In the genomic region with DNA sequence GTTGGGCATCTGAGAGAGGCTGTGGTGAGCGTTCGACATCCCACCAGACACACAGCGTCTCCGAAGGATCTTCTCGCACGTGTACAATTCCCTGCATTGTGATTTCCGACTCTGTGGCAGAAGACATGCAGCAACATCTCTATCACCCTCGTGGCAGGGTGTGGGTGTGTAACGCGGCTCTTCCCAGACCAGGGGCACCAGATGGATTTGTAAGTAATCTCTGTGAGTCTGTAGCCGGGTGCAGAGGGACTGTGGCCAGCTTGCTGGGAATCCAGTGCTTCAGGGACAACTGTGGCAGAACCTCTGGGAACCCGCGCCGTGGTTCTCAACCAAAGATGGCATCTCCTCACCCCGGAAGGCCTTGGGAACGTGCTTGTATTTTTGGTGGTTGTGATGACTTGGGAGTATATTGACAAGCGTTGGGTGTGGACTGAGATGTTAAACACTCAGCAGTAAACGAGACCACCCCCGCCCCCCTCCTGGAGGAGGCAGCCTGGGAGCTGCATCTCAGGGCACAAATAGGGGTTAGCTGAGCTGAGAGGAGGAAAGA, we compare ENCODE assay signal across 18 cellular contexts. TPM values are rescaled to one million over a fixed set of nuclear protein-coding genes. Genes with fewer than 3 reads are reported as not detected.
DNase-seq lines count a peak whose midpoint lies in the region; ATAC-seq and TF ChIP-seq lines count a peak whose summit lies in the region.
"Had no signal": no experiment of that assay in that cellular context is flagged by ENCODE, and none has a peak within 500 bp of the region (broad histone marks: within the 10 kb centered on the region; RNA-seq: fewer than 3 reads in every experiment).

No MANE protein-coding gene starts in this region.

- no peak overlapping the region for H3K27ac Mint-ChIP-seq in activated CD8-positive, alpha-beta memory T cell treated with anti-CD3 and anti-CD28 coated beads, Interleukin-2, amount 10 ng/mL, durations not matched to agents 7 days and 5 days

- H3K4me3 ChIP-seq in WERI-Rb-1 (ENCODE audit: low read depth, low read length), result peak overlapping the region; percentile 36
- no peak overlapping the region for H3K4me3 ChIP-seq in neuronal stem cell (ENCODE audit: low read length in 2 of 2)
- H3K4me3 ChIP-seq: Peyer's patch had no signal

- H2AFZ ChIP-seq in neuronal stem cell (ENCODE audit: low read length), result no peak overlapping the region

- H3K14ac ChIP-seq in neuronal stem cell (ENCODE audit: low read length), result no peak overlapping the region

- H3K27me3 ChIP-seq in WERI-Rb-1 (ENCODE audit: insufficient read depth, low read depth, severe bottlenecking) (no peaks in the 10 kb centered on the region), neuronal stem cell (ENCODE audit: control insufficient read depth in 3 of 3, insufficient read depth in 3 of 3, low read depth in 1 of 3, low read length in 3 of 3) (peaks cover 0 to 15% (median 0%) of the 10 kb centered on the region in 3 experiments)
- H3K27me3 ChIP-seq: Peyer's patch had no signal

- peak overlapping the region; percentile 24 for H3K4ac ChIP-seq in neuronal stem cell (ENCODE audit: low read length)

- H3K18ac ChIP-seq in neuronal stem cell (ENCODE audit: low read length), result no peak overlapping the region

- H3K79me1 ChIP-seq in neuronal stem cell (ENCODE audit: low read depth, low read length), result no peaks in the 10 kb centered on the region

- H3K4me1 Mint-ChIP-seq in activated CD8-positive, alpha-beta memory T cell treated with anti-CD3 and anti-CD28 coated beads, Interleukin-2, amount 10 ng/mL, durations not matched to agents 7 days and 5 days, result no peaks in the 10 kb centered on the region

- H2AK5ac ChIP-seq in neuronal stem cell (ENCODE audit: low read depth, low read length), result no peak overlapping the region

- no peak overlapping the region for H2BK12ac ChIP-seq in neuronal stem cell (ENCODE audit: low read length)

- intact Hi-C loops in left cardiac atrium (cut with DNase I), result no loop called here
- intact Hi-C loops in cardiac septum (cut with DNase I), result no loop called here

- H3K27me3 Mint-ChIP-seq in activated CD8-positive, alpha-beta memory T cell treated with anti-CD3 and anti-CD28 coated beads, Interleukin-2, amount 10 ng/mL, durations not matched to agents 7 days and 5 days, result peaks cover 32% of the 10 kb centered on the region

- no peak for ATAC-seq in left cardiac atrium
- ATAC-seq in activated CD8-positive, alpha-beta memory T cell treated with anti-CD3 and anti-CD28 coated beads, Interleukin-2, amount 10 ng/mL, durations not matched to agents 7 days and 5 days, result no peak

- H3K36me3 Mint-ChIP-seq in activated CD8-positive, alpha-beta memory T cell treated with anti-CD3 and anti-CD28 coated beads, Interleukin-2, amount 10 ng/mL, durations not matched to agents 7 days and 5 days, result no peaks in the 10 kb centered on the region

- H3K4me3 Mint-ChIP-seq in activated CD8-positive, alpha-beta memory T cell treated with anti-CD3 and anti-CD28 coated beads, Interleukin-2, amount 10 ng/mL, durations not matched to agents 7 days and 5 days, result no peak overlapping the region

- H3K9me3 Mint-ChIP-seq in activated CD8-positive, alpha-beta memory T cell treated with anti-CD3 and anti-CD28 coated beads, Interleukin-2, amount 10 ng/mL, durations not matched to agents 7 days and 5 days (ENCODE audit: low read depth), result no peaks in the 10 kb centered on the region

- no peak overlapping the region for H4K91ac ChIP-seq in neuronal stem cell (ENCODE audit: low read depth, low read length, poor library complexity)

- H3K23ac ChIP-seq in neuronal stem cell (ENCODE audit: low read depth, low read length, poor library complexity), result no peak overlapping the region

- TF ChIP-seq CTCF in WERI-Rb-1 (IDR thresholded peaks at IDR 0.05; ENCODE audit: low read depth, low read length), result no peak

- no peak overlapping the region for H3K4me2 ChIP-seq in neuronal stem cell (ENCODE audit: insufficient read depth, low read length, poor library complexity, severe bottlenecking)

- H4K8ac ChIP-seq in neuronal stem cell (ENCODE audit: low read depth, low read length), result no peak overlapping the region

- no peak overlapping the region for H2BK15ac ChIP-seq in neuronal stem cell (ENCODE audit: low read length)

- H3K9me3 ChIP-seq in WERI-Rb-1 (ENCODE audit: severe bottlenecking) (no peaks in the 10 kb centered on the region), neuronal stem cell (replicated peaks in 1 of 2; ENCODE audit: control insufficient read depth in 2 of 2, insufficient read depth in 1 of 2, low read depth in 1 of 2, low read length in 2 of 2) (peaks cover 0 to 3% of the 10 kb centered on the region in 2 donors)
- H3K9me3 ChIP-seq: Peyer's patch had no signal

- no peak overlapping the region for H2BK120ac ChIP-seq in neuronal stem cell (ENCODE audit: low read depth, low read length)

- H3K9ac ChIP-seq in neuronal stem cell (ENCODE audit: low read depth, low read length, poor library complexity), result no peak overlapping the region

- no CpG with 5 or more reads among the region's 19 CpGs for WGBS in neuronal stem cell (ENCODE audit: extremely low coverage in 2 of 2, insufficient read length in 2 of 2, insufficient replicate concordance in 1 of 2), 2 donors

- H3K27ac ChIP-seq in WERI-Rb-1 (no peak overlapping the region), neuronal stem cell (replicated peaks; ENCODE audit: low read length) (no peak overlapping the region)
- H3K27ac ChIP-seq: Peyer's patch had no signal

- H3K36me3 ChIP-seq in WERI-Rb-1 (no peaks in the 10 kb centered on the region), neuronal stem cell (replicated peaks in 1 of 2; ENCODE audit: control insufficient read depth in 2 of 2, insufficient read depth in 2 of 2, low read length in 2 of 2) (no peaks in the 10 kb centered on the region)
- H3K36me3 ChIP-seq: Peyer's patch had no signal

- CTCF ChIA-PET in activated CD8-positive, alpha-beta memory T cell treated with anti-CD3 and anti-CD28 coated beads, Interleukin-2, amount 10 ng/mL, durations not matched to agents 7 days and 5 days (lab: Charles Lee), result interaction anchor here (1.4 kb wide), 1 partner anchor 11 kb away, joined by 4 read pairs; no protein-coding TSS in a partner anchor

- no peak overlapping the region for H2BK5ac ChIP-seq in neuronal stem cell (ENCODE audit: low read length)

- DNase-seq in left cardiac atrium (peak; percentile 2), cardiac septum (ENCODE audit: low spot score) (no peak), WERI-Rb-1 (peak; percentile 71), neuronal stem cell (ENCODE audit: low spot score) (no peak), NCI-H510A treated with DMSO at 0.1 percent for 48 hours (lab: John Stamatoyannopoulos, UW) (no peak), T-helper 9 cell (no peak)
- DNase-seq in activated CD8-positive, alpha-beta memory T cell treated with anti-CD3 and anti-CD28 coated beads, Interleukin-2, amount 10 ng/mL, durations not matched to agents 7 days and 5 days, result no peak
- DNase-seq: C1 segment of cervical spinal cord, IMR-90, Karpas-422, MM.1S, NCI-H1092, NCI-H1436 treated with DMSO at 0.1 percent for 48 hours, NCI-H2029, NCI-H2171, NCI-H526 treated with DMSO at 0.1 percent for 48 hours, SHP77 treated with DMSO at 0.1 percent for 48 hours had no signal

- H3K4me1 ChIP-seq in neuronal stem cell (ENCODE audit: control insufficient read depth in 2 of 2, insufficient read depth in 1 of 2, low read depth in 1 of 2, low read length in 2 of 2), result no peaks in the 10 kb centered on the region
- H3K4me1 ChIP-seq: Peyer's patch had no signal

RNA-seq across cellular contexts. Expression of a gene that starts 21.2 kb away (rescaled TPM):
- total RNA-seq in left cardiac atrium (not detected), cardiac septum (not detected)
- not detected for polyA plus RNA-seq in neuronal stem cell (2013, experiment 1 of 2)
- polyA plus RNA-seq in neuronal stem cell (2013, experiment 2 of 2), result not detected
- not detected for total RNA-seq in activated CD8-positive, alpha-beta memory T cell treated with anti-CD3 and anti-CD28 coated beads, Interleukin-2, amount 10 ng/mL, durations not matched to agents 7 days and 5 days
- total RNA-seq: IMR-90, Peyer's patch had no signal
- polyA plus RNA-seq: IMR-90 had no signal

Comparison
In these comparisons a context has a peak if more than half of its experiments do, and no peak if none do; other contexts are left out.
1. DNase-seq: peak in left cardiac atrium (single experiment) and WERI-Rb-1 (single experiment); none in cardiac septum (single experiment), neuronal stem cell (single experiment), NCI-H510A treated with DMSO at 0.1 percent for 48 hours (single experiment), T-helper 9 cell (single experiment) and activated CD8-positive, alpha-beta memory T cell treated with anti-CD3 and anti-CD28 coated beads, Interleukin-2, amount 10 ng/mL, durations not matched to agents 7 days and 5 days (single experiment).